23 cellular contexts compared by ENCODE assay signal in the genomic region with DNA sequence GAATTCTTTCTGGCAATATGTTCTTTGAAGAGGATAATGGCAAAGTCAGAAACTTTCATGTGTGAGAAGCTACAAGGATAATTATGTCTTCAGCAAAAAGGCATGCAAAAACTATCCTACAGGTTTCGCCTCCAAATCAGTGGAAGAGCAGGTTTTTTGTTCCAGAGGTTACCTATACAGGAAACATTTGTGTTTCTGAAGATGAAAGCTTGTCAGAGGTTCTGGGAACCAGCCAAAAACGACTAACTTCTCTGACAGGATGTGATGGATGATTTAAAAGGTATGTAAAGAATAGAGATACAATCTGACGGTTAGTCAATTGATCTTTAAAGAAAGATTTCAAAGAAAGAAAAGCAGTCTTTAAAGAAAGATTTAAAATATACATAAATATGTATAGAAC. TPM values are rescaled to one million over a fixed set of nuclear protein-coding genes. Genes with fewer than 3 reads are reported as not detected.
DNase-seq lines count a peak whose midpoint lies in the region; ATAC-seq, FAIRE-seq and TF ChIP-seq lines count a peak whose summit lies in the region.
"Had no signal": no experiment of that assay in that cellular context is flagged by ENCODE, and none has a peak within 500 bp of the region (broad histone marks: within the 10 kb centered on the region; RNA-seq: fewer than 3 reads in every experiment).

No MANE protein-coding gene starts in this region.

- H3K9me3 Mint-ChIP-seq in Caco-2 (ENCODE audit: unreplicated experiment): no peaks in the 10 kb centered on the region
- peaks cover 9% of the 10 kb centered on the region for H3K9me3 Mint-ChIP-seq in stimulated activated effector memory CD8-positive, alpha-beta T cell treated with anti-CD3 and anti-CD28 coated beads, Interleukin-12 subunit alpha, Interleukin-12 subunit beta, amount 100 ng/mL, for 72 hours
- H3K9me3 Mint-ChIP-seq: activated CD4-positive, alpha-beta T cell treated with anti-CD3 and anti-CD28 coated beads, Interleukin-2, amount 10 ng/mL, durations not matched to agents 24 days and 14 days; CD4-positive, alpha-beta memory T cell had no signal

- DNase-seq in Caco-2 (peak; percentile 55 to 56), PC-3 (peak; percentile 97), esophagus squamous epithelium (lab: John Stamatoyannopoulos, UW) (no peak), SK-N-DZ (ENCODE audit: low spot score) (no peak), hippocampal formation (lab: John Stamatoyannopoulos, UW) (no peak), frontal cortex (ENCODE audit: low spot score in 2 of 2) (no peak)
- DNase-seq in stimulated activated effector memory CD8-positive, alpha-beta T cell treated with anti-CD3 and anti-CD28 coated beads, Interleukin-12 subunit alpha, Interleukin-12 subunit beta, amount 100 ng/mL, for 72 hours (ENCODE audit: low spot score in 2 of 2): no peak
- DNase-seq: activated CD4-positive, alpha-beta T cell treated with anti-CD3 and anti-CD28 coated beads, Interleukin-2, amount 10 ng/mL, durations not matched to agents 24 days and 14 days; CD4-positive, alpha-beta memory T cell; cerebellar nuclear complex; effector memory CD4-positive, alpha-beta T cell; naive thymus-derived CD8-positive, alpha-beta T cell; NCI-H1436; NCI-H524 treated with DMSO at 0.1 percent for 48 hours; SJCRH30; stimulated activated CD4-positive, alpha-beta T cell treated with anti-CD3 and anti-CD28 coated beads, Interleukin-4, amount 100 ng/mL, for 24 hours; stimulated activated naive CD8-positive, alpha-beta T cell treated with anti-CD3 and anti-CD28 coated beads, Interleukin-15, Interleukin-2, amounts not matched to agents 100 U/mL and 50 U/mL, for 24 hours; T-helper 17 cell; thyroid gland had no signal

- H4K20me1 ChIP-seq in PC-3 (ENCODE audit: low read length): no peaks in the 10 kb centered on the region

- peak; percentile 76 for FAIRE-seq in G401.6 (lab: Jason Lieb, UNC)
- FAIRE-seq in frontal cortex (lab: Jason Lieb, UNC): no peak

- peak overlapping the region; percentile 57 for H3K4me2 ChIP-seq in PC-3 (ENCODE audit: low read length)

- no peaks in the 10 kb centered on the region for H3K27me3 Mint-ChIP-seq in Caco-2 (ENCODE audit: insufficient read depth, unreplicated experiment)
- H3K27me3 Mint-ChIP-seq: activated CD4-positive, alpha-beta T cell treated with anti-CD3 and anti-CD28 coated beads, Interleukin-2, amount 10 ng/mL, durations not matched to agents 24 days and 14 days; activated naive CD8-positive, alpha-beta T cell; CD4-positive, alpha-beta memory T cell; naive thymus-derived CD8-positive, alpha-beta T cell; T-helper 17 cell had no signal

- CTCF ChIA-PET in Caco-2 (lab: Charles Lee) (no interaction called here), PC-3 (lab: Charles Lee) (no interaction called here)

- ATAC-seq in PC-3: peak; percentile 67
- ATAC-seq in stimulated activated effector memory CD8-positive, alpha-beta T cell treated with anti-CD3 and anti-CD28 coated beads, Interleukin-12 subunit alpha, Interleukin-12 subunit beta, amount 100 ng/mL, for 72 hours: no peak
- ATAC-seq: left lobe of liver; naive thymus-derived CD8-positive, alpha-beta T cell; stimulated activated naive CD8-positive, alpha-beta T cell treated with anti-CD3 and anti-CD28 coated beads, Interleukin-15, Interleukin-2, amounts not matched to agents 100 U/mL and 50 U/mL, for 24 hours; T-helper 17 cell had no signal

- no peak for TF ChIP-seq POLR2A in esophagus squamous epithelium (IDR thresholded peaks at IDR 0.05)

- peaks cover 6% of the 10 kb centered on the region; the same call in 1 of the 2 replicates for H3K9me3 ChIP-seq in Caco-2
- no peaks in the 10 kb centered on the region for H3K9me3 ChIP-seq in PC-3 (ENCODE audit: low read length)
- no peaks in the 10 kb centered on the region for H3K9me3 ChIP-seq in esophagus squamous epithelium
- H3K9me3 ChIP-seq: SJCRH30, thyroid gland had no signal

- H3K79me2 ChIP-seq in PC-3 (ENCODE audit: low read length): no peaks in the 10 kb centered on the region

- peak overlapping the region; percentile 55 for H3K27ac ChIP-seq in PC-3 (ENCODE audit: low read length)
- peak overlapping the region in 3 of 4 donors; percentile 31 to 59 (median 36) for H3K27ac ChIP-seq in esophagus squamous epithelium
- H3K27ac ChIP-seq: SJCRH30, thyroid gland had no signal

- H3K36me3 Mint-ChIP-seq in Caco-2 (ENCODE audit: insufficient read depth, unreplicated experiment): no peaks in the 10 kb centered on the region
- H3K36me3 Mint-ChIP-seq in stimulated activated effector memory CD8-positive, alpha-beta T cell treated with anti-CD3 and anti-CD28 coated beads, Interleukin-12 subunit alpha, Interleukin-12 subunit beta, amount 100 ng/mL, for 72 hours: no peaks in the 10 kb centered on the region
- H3K36me3 Mint-ChIP-seq: activated naive CD8-positive, alpha-beta T cell; CD4-positive, alpha-beta memory T cell; naive thymus-derived CD8-positive, alpha-beta T cell had no signal

- no peak overlapping the region for H3K4me3 ChIP-seq in Caco-2 (ENCODE audit: low read depth, low read length)
- no peak overlapping the region for H3K4me3 ChIP-seq in PC-3 (ENCODE audit: low read length)
- H3K4me3 ChIP-seq in esophagus squamous epithelium: no peak overlapping the region
- H3K4me3 ChIP-seq: SJCRH30, thyroid gland had no signal

- H3K4me1 Mint-ChIP-seq in Caco-2 (ENCODE audit: low read depth, unreplicated experiment): peaks cover 19% of the 10 kb centered on the region
- no peaks in the 10 kb centered on the region for H3K4me1 Mint-ChIP-seq in stimulated activated effector memory CD8-positive, alpha-beta T cell treated with anti-CD3 and anti-CD28 coated beads, Interleukin-12 subunit alpha, Interleukin-12 subunit beta, amount 100 ng/mL, for 72 hours
- H3K4me1 Mint-ChIP-seq: activated CD4-positive, alpha-beta T cell treated with anti-CD3 and anti-CD28 coated beads, Interleukin-2, amount 10 ng/mL, durations not matched to agents 24 days and 14 days; CD4-positive, alpha-beta memory T cell; naive thymus-derived CD8-positive, alpha-beta T cell; T-helper 17 cell had no signal

- H3K27ac Mint-ChIP-seq in Caco-2 (ENCODE audit: unreplicated experiment): peak overlapping the region; percentile 42
- H3K27ac Mint-ChIP-seq in stimulated activated effector memory CD8-positive, alpha-beta T cell treated with anti-CD3 and anti-CD28 coated beads, Interleukin-12 subunit alpha, Interleukin-12 subunit beta, amount 100 ng/mL, for 72 hours: no peak overlapping the region
- H3K27ac Mint-ChIP-seq: activated CD4-positive, alpha-beta T cell treated with anti-CD3 and anti-CD28 coated beads, Interleukin-2, amount 10 ng/mL, durations not matched to agents 24 days and 14 days; activated naive CD8-positive, alpha-beta T cell; CD4-positive, alpha-beta memory T cell; naive thymus-derived CD8-positive, alpha-beta T cell; T-helper 17 cell had no signal

- POLR2A ChIA-PET in Caco-2 (lab: Charles Lee) (interaction anchor here (0.6 kb wide), 1 partner anchor 88 kb away, joined by 4 read pairs; no protein-coding TSS in a partner anchor), PC-3 (lab: Charles Lee; ENCODE audit: unreplicated experiment) (no interaction called here)

- TF ChIP-seq CTCF in Caco-2 (IDR thresholded peaks at IDR 0.05; ENCODE audit: insufficient read depth in 1 of 2, low read depth in 1 of 2, low read length in 1 of 2, severe bottlenecking in 1 of 2, unreplicated experiment in 1 of 2) (no peak), PC-3 (conservative IDR thresholded peaks at IDR 0.05; ENCODE audit: low read depth, low read length) (no peak), esophagus squamous epithelium (IDR thresholded peaks at IDR 0.05) (no peak)

- H3K4me1 ChIP-seq in Caco-2: peaks cover 33% of the 10 kb centered on the region
- H3K4me1 ChIP-seq in PC-3 (ENCODE audit: insufficient read depth, low read length): peaks cover 21% of the 10 kb centered on the region
- H3K4me1 ChIP-seq in esophagus squamous epithelium: peaks cover 0 to 12% (median 0%) of the 10 kb centered on the region in 3 donors
- H3K4me1 ChIP-seq: SJCRH30, thyroid gland had no signal

- H3K27me3 ChIP-seq in Caco-2 (replicated peaks; ENCODE audit: control insufficient read depth, insufficient read depth, low read length) (no peaks in the 10 kb centered on the region), PC-3 (ENCODE audit: low read length) (no peaks in the 10 kb centered on the region), esophagus squamous epithelium (no peaks in the 10 kb centered on the region)
- H3K27me3 ChIP-seq: SJCRH30, thyroid gland had no signal

- H3K36me3 ChIP-seq in Caco-2 (ENCODE audit: control insufficient read depth, insufficient read depth, low read length): no peaks in the 10 kb centered on the region
- H3K36me3 ChIP-seq in PC-3 (ENCODE audit: low read depth, low read length): no peaks in the 10 kb centered on the region
- no peaks in the 10 kb centered on the region for H3K36me3 ChIP-seq in esophagus squamous epithelium
- H3K36me3 ChIP-seq: SJCRH30, thyroid gland had no signal

- no TSS peak for BruUV-seq in Caco-2 (replicated peaks; lab: Mats Ljungman, UMichigan)
- BruUV-seq in PC-3 (replicated peaks; lab: Mats Ljungman, UMichigan): no TSS peak

- H3K9ac ChIP-seq in PC-3 (ENCODE audit: low read length): no peak overlapping the region

- H3K9me2 ChIP-seq in PC-3 (replicated peaks; ENCODE audit: low read length): no peaks in the 10 kb centered on the region

- no peaks in the 10 kb centered on the region for H3F3A ChIP-seq in PC-3 (ENCODE audit: low read length, unreplicated experiment)

- H3K4me3 Mint-ChIP-seq in Caco-2 (ENCODE audit: unreplicated experiment): peak overlapping the region; percentile 43
- H3K4me3 Mint-ChIP-seq in stimulated activated effector memory CD8-positive, alpha-beta T cell treated with anti-CD3 and anti-CD28 coated beads, Interleukin-12 subunit alpha, Interleukin-12 subunit beta, amount 100 ng/mL, for 72 hours: no peak overlapping the region
- H3K4me3 Mint-ChIP-seq: activated CD4-positive, alpha-beta T cell treated with anti-CD3 and anti-CD28 coated beads, Interleukin-2, amount 10 ng/mL, durations not matched to agents 24 days and 14 days; activated naive CD8-positive, alpha-beta T cell; CD4-positive, alpha-beta memory T cell; naive thymus-derived CD8-positive, alpha-beta T cell; T-helper 17 cell had no signal

- H2AFZ ChIP-seq in PC-3 (ENCODE audit: low read length): no peak overlapping the region

- intact Hi-C loops in Caco-2 (cut with micrococcal nuclease; ENCODE audit: unreplicated experiment) (loop anchor here (5.0 kb wide), 1 partner anchor 43 kb away; no protein-coding TSS in a partner anchor), PC-3 (cut with micrococcal nuclease) (no loop called here), esophagus squamous epithelium (cut with DNase I) (no loop called here)

- WGBS in esophagus squamous epithelium, 2 donors: 15 to 23% methylated on average over 3 of the region's 3 CpGs

RNA-seq across cellular contexts. Expression of gene RND3, which starts 37.6 kb away (rescaled TPM):
- total RNA-seq in Caco-2 (2022): 70.9 and 75.0 TPM in 2 replicates
- 145 and 201 TPM in 2 replicates for total RNA-seq in PC-3 (2014; rRNA removed)
- total RNA-seq in esophagus squamous epithelium: 100 to 1,000 TPM in 1 of 4 donors, 10 to 100 TPM in 3; 67.3 to 163 (median 97.1) TPM
- polyA plus RNA-seq in SK-N-DZ (2014; cell fraction: cytosol; rRNA removed): 36.7 and 41.0 TPM in 2 replicates
- polyA plus RNA-seq in SK-N-DZ (2014; cell fraction: nucleus; rRNA removed): 30.7 and 41.1 TPM in 2 replicates
- total RNA-seq in frontal cortex: 251 TPM
- total RNA-seq: activated CD4-positive, alpha-beta T cell treated with anti-CD3 and anti-CD28 coated beads, Interleukin-2, amount 10 ng/mL, durations not matched to agents 24 days and 14 days; CD4-positive, alpha-beta memory T cell; naive thymus-derived CD8-positive, alpha-beta T cell; OCI-LY7; T-helper 17 cell had no signal
- polyA plus RNA-seq: CD4-positive, alpha-beta memory T cell; naive thymus-derived CD8-positive, alpha-beta T cell had no signal

Comparison
In these comparisons a context has a peak if more than half of its experiments do, and no peak if none do; other contexts are left out.
1. DNase-seq: peak in Caco-2 (2 of 2) and PC-3 (single experiment); none in esophagus squamous epithelium (single experiment), stimulated activated effector memory CD8-positive, alpha-beta T cell treated with anti-CD3 and anti-CD28 coated beads, Interleukin-12 subunit alpha, Interleukin-12 subunit beta, amount 100 ng/mL, for 72 hours (0 of 2), SK-N-DZ (single experiment), hippocampal formation (0 of 2) and frontal cortex (0 of 2).